1 cellular context compared by ENCODE assay signal in genomic region chr3:66500575-66501482, GRCh38.
A peak's percentile ranks its signal among the peaks of the same experiment; 100 is the strongest.
TF ChIP-seq lines count a peak whose summit lies in the region.

Gene LRIG1, minus strand, starts transcription at chr3:66501022. Its CDS starts 615 bp downstream, at chr3:66500407.

TF ChIP-seq in HepG2, 621 proteins besides CTCF, POLR2A, EP300 and RAD21 (continued from another document and continues in another):
- TF ChIP-seq ZNF512 (CRISPR knock-in tag; IDR thresholded peaks at IDR 0.05) (no peak), ZNF274 (CRISPR knock-in tag; IDR thresholded peaks at IDR 0.05) (peak; percentile 83; the same call in 1 of the 2 replicates), POLR2AphosphoS5 (IDR thresholded peaks at IDR 0.05; ENCODE audit: low read depth, low read length) (peak; percentile 49; the same call in 1 of the 2 replicates), MLX (CRISPR knock-in tag; IDR thresholded peaks at IDR 0.05) (no peak), NFIC (IDR thresholded peaks at IDR 0.05; ENCODE audit: low read length) (no peak), GMEB1 (CRISPR knock-in tag; IDR thresholded peaks at IDR 0.05; ENCODE audit: borderline replicate concordance) (peak; percentile 57; the same call in 1 of the 2 replicates), KLF13 (CRISPR knock-in tag; IDR thresholded peaks at IDR 0.05) (no peak), ARID3A (IDR thresholded peaks at IDR 0.05; ENCODE audit: low read depth, low read length) (no peak), ARID4A (CRISPR knock-in tag; IDR thresholded peaks at IDR 0.05; ENCODE audit: borderline replicate concordance) (no peak; the same call in 1 of the 2 replicates), TAF1 (CRISPR knock-in tag; IDR thresholded peaks at IDR 0.05) (peak; percentile 43; the same call in 1 of the 2 replicates), FOXK1 (CRISPR knock-in tag; IDR thresholded peaks at IDR 0.05; ENCODE audit: borderline replicate concordance, low read depth) (peak; percentile 63; the same call in 1 of the 2 replicates), HDAC1 (CRISPR knock-in tag; IDR thresholded peaks at IDR 0.05) (peak; percentile 70; the same call in 1 of the 2 replicates), HES4 (CRISPR knock-in tag; IDR thresholded peaks at IDR 0.05; ENCODE audit: borderline replicate concordance) (peak; percentile 43; the same call in 1 of the 2 replicates), FOXP1 (IDR thresholded peaks at IDR 0.05) (no peak), FOXP1 (CRISPR knock-in tag; IDR thresholded peaks at IDR 0.05) (peak; percentile 90), ZNF574 (CRISPR knock-in tag; IDR thresholded peaks at IDR 0.05) (peak; percentile 58), SYNCRIP (IDR thresholded peaks at IDR 0.05; ENCODE audit: insufficient read depth, low read depth, low read length) (no peak), MAX (IDR thresholded peaks at IDR 0.05) (peak; percentile 88), GMEB2 (CRISPR knock-in tag; IDR thresholded peaks at IDR 0.05; ENCODE audit: low read depth) (0 out of 2 replicates have a peak, but pooled peaks have one; percentile 32), ELF3 (CRISPR knock-in tag; IDR thresholded peaks at IDR 0.05) (0 out of 2 replicates have a peak, but pooled peaks have one; percentile 39), ZNF850 (CRISPR knock-in tag; conservative IDR thresholded peaks at IDR 0.05) (no peak), TARDBP (CRISPR knock-in tag; IDR thresholded peaks at IDR 0.05) (peak; percentile 88; the same call in 1 of the 2 replicates), KDM2A (CRISPR knock-in tag; IDR thresholded peaks at IDR 0.05; ENCODE audit: borderline replicate concordance, low read depth) (peak; percentile 83), TFDP2 (CRISPR knock-in tag; IDR thresholded peaks at IDR 0.05) (peak; percentile 81), THYN1 (CRISPR knock-in tag; IDR thresholded peaks at IDR 0.05; ENCODE audit: borderline replicate concordance, low read depth) (no peak), ZBTB39 (CRISPR knock-in tag; IDR thresholded peaks at IDR 0.05) (no peak), THAP7 (CRISPR knock-in tag; IDR thresholded peaks at IDR 0.05) (peak; percentile 70; the same call in 1 of the 2 replicates), HBP1 (CRISPR knock-in tag; IDR thresholded peaks at IDR 0.05; ENCODE audit: low read depth) (peak; percentile 81), ZNF790 (CRISPR knock-in tag; IDR thresholded peaks at IDR 0.05; ENCODE audit: borderline replicate concordance) (0 out of 2 replicates have a peak, but pooled peaks have one; percentile 52), PBX3 (CRISPR knock-in tag; IDR thresholded peaks at IDR 0.05; ENCODE audit: borderline replicate concordance) (no peak)
